In the genomic region with DNA sequence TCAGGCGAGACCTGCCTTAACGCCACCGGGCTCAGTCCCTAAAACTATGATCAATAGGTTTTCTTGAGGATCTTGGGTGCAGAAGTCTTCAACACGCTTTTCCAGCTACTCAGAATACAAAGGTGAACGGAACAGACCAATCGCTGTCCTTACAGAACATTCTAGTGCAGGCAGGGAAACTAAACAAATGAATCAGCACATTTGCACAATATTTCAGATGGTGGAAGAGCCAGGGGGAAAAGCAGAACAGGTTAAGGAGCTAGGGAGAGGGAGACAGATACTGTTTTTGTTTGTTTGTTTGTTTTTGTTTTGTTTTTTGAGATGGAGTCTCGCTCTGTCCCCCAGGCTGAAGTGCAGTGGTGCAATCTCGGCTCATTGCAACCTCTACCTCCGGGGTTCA, we compare ENCODE assay signal across 28 cellular contexts.
"Had no signal": no experiment of that assay in that cellular context is flagged by ENCODE, and none has a peak within 500 bp of the region (broad histone marks: within the 10 kb centered on the region; RNA-seq: fewer than 3 reads in every experiment).

No MANE protein-coding gene starts in this region.

- H3K27me3 Mint-ChIP-seq: stimulated activated memory B cell treated with anti-CD40 and anti-IgM and Interleukin-4, amounts not matched to agents 10 μg/mL and 1 μg/mL and 100 μg/mL, for 72 hours; stimulated activated naive CD8-positive, alpha-beta T cell treated with anti-CD3 and anti-CD28 coated beads, Interleukin-15, Interleukin-2, amounts not matched to agents 100 ng/mL and 50 ng/mL, for 24 hours had no signal

- H3K4me3 ChIP-seq: stomach, suprapubic skin, testis, thoracic aorta, thyroid gland, tibial artery, tibial nerve, transverse colon, upper lobe of left lung, upper lobe of right lung, uterus, vagina had no signal

- H3K4me1 ChIP-seq: stomach, suprapubic skin, testis, thyroid gland, tibial artery, tibial nerve, transverse colon, upper lobe of left lung, upper lobe of right lung, uterus, vagina had no signal

- H3K9me3 ChIP-seq: suprapubic skin, testis, thoracic aorta, thyroid gland, tibial artery, transverse colon, upper lobe of left lung, upper lobe of right lung, uterus, vagina had no signal

- DNase-seq: stimulated activated CD4-positive, alpha-beta T cell treated with anti-CD3 and anti-CD28 coated beads, Interleukin-2, amount 100 ng/mL, for 48 hours; stimulated activated CD4-positive, alpha-beta T cell treated with anti-CD3 and anti-CD28 coated beads, Interleukin-4, amount 100 ng/mL, for 1 hour; stimulated activated CD4-positive, alpha-beta T cell treated with anti-CD3 and anti-CD28 coated beads, Interleukin-4, amount 100 ng/mL, for 24 hours; stimulated activated CD4-positive, alpha-beta T cell treated with anti-CD3 and anti-CD28 coated beads, Interleukin-4, amount 100 ng/mL, for 4 hours; stimulated activated CD8-positive, alpha-beta memory T cell treated with anti-CD3 and anti-CD28 coated beads, Interleukin-4, amount 100 ng/mL, for 48 hours; stimulated activated naive B cell treated with anti-CD40 and anti-IgM and Interleukin-4, amounts not matched to agents 10 μg/mL and 1 μg/mL and 100 μg/mL, for 72 hours; stimulated activated naive CD4-positive, alpha-beta T cell; stimulated activated naive CD4-positive, alpha-beta T cell treated with Interleukin-2 at 50 U/mL for 16 hours; stimulated activated naive CD8-positive, alpha-beta T cell treated with anti-CD3 and anti-CD28 coated beads, Interleukin-15, amount 100 ng/mL, for 72 hours; stimulated activated naive CD8-positive, alpha-beta T cell treated with anti-CD3 and anti-CD28 coated beads, Interleukin-15, Interleukin-2, amounts not matched to agents 100 U/mL and 50 U/mL, for 24 hours; stomach; substantia nigra; testis; thyroid gland; tibial artery; transverse colon; upper lobe of left lung; upper lobe of right lung; uterus had no signal

- H3K36me3 Mint-ChIP-seq: stimulated activated effector memory CD8-positive, alpha-beta T cell treated with anti-CD3 and anti-CD28 coated beads, Interleukin-12 subunit alpha, Interleukin-12 subunit beta, amount 100 ng/mL, for 72 hours; stimulated activated memory B cell treated with anti-CD40 and anti-IgM and Interleukin-4, amounts not matched to agents 10 μg/mL and 1 μg/mL and 100 μg/mL, for 72 hours; stimulated activated naive B cell treated with anti-CD40 and anti-IgM and Interleukin-4, amounts not matched to agents 10 μg/mL and 1 μg/mL and 100 μg/mL, for 72 hours had no signal

- H3K4me3 Mint-ChIP-seq: stimulated activated effector memory CD8-positive, alpha-beta T cell treated with anti-CD3 and anti-CD28 coated beads, Interleukin-12 subunit alpha, Interleukin-12 subunit beta, amount 100 ng/mL, for 72 hours; stimulated activated memory B cell treated with anti-CD40 and anti-IgM and Interleukin-4, amounts not matched to agents 10 μg/mL and 1 μg/mL and 100 μg/mL, for 72 hours; stimulated activated naive B cell treated with anti-CD40 and anti-IgM and Interleukin-4, amounts not matched to agents 10 μg/mL and 1 μg/mL and 100 μg/mL, for 72 hours; stimulated activated naive CD8-positive, alpha-beta T cell treated with anti-CD3 and anti-CD28 coated beads, Interleukin-15, amount 100 ng/mL, for 72 hours; stimulated activated naive CD8-positive, alpha-beta T cell treated with anti-CD3 and anti-CD28 coated beads, Interleukin-15, Interleukin-2, amounts not matched to agents 100 ng/mL and 50 ng/mL, for 24 hours; type B pancreatic cell had no signal

- H3K27me3 ChIP-seq: testis, thyroid gland, tibial artery, tibial nerve, transverse colon, upper lobe of left lung, upper lobe of right lung, uterus, vagina had no signal

- H3K4me1 Mint-ChIP-seq: stimulated activated effector memory CD8-positive, alpha-beta T cell treated with anti-CD3 and anti-CD28 coated beads, Interleukin-12 subunit alpha, Interleukin-12 subunit beta, amount 100 ng/mL, for 72 hours; stimulated activated memory B cell treated with anti-CD40 and anti-IgM and Interleukin-4, amounts not matched to agents 10 μg/mL and 1 μg/mL and 100 μg/mL, for 72 hours; stimulated activated naive B cell treated with anti-CD40 and anti-IgM and Interleukin-4, amounts not matched to agents 10 μg/mL and 1 μg/mL and 100 μg/mL, for 72 hours; stimulated activated naive CD8-positive, alpha-beta T cell treated with anti-CD3 and anti-CD28 coated beads, Interleukin-15, amount 100 ng/mL, for 72 hours had no signal

- H3K27ac ChIP-seq: stomach, suprapubic skin, testis, thoracic aorta, thyroid gland, tibial artery, tibial nerve, transverse colon, upper lobe of left lung, upper lobe of right lung, uterus, vagina had no signal

- ATAC-seq: stimulated activated effector memory CD8-positive, alpha-beta T cell treated with anti-CD3 and anti-CD28 coated beads, Interleukin-12 subunit alpha, Interleukin-12 subunit beta, amount 100 ng/mL, for 72 hours; stimulated activated memory B cell treated with anti-CD40 and anti-IgM and Interleukin-4, amounts not matched to agents 10 μg/mL and 1 μg/mL and 100 μg/mL, for 72 hours; stimulated activated naive B cell treated with anti-CD40 and anti-IgM and Interleukin-4, amounts not matched to agents 10 μg/mL and 1 μg/mL and 100 μg/mL, for 72 hours; stimulated activated naive CD8-positive, alpha-beta T cell treated with anti-CD3 and anti-CD28 coated beads, Interleukin-15, amount 100 ng/mL, for 72 hours; stimulated activated naive CD8-positive, alpha-beta T cell treated with anti-CD3 and anti-CD28 coated beads, Interleukin-15, Interleukin-2, amounts not matched to agents 100 U/mL and 50 U/mL, for 24 hours; upper lobe of right lung had no signal

- FAIRE-seq: urothelium cell line had no signal

- H3K27ac Mint-ChIP-seq: stimulated activated effector memory CD8-positive, alpha-beta T cell treated with anti-CD3 and anti-CD28 coated beads, Interleukin-12 subunit alpha, Interleukin-12 subunit beta, amount 100 ng/mL, for 72 hours; stimulated activated memory B cell treated with anti-CD40 and anti-IgM and Interleukin-4, amounts not matched to agents 10 μg/mL and 1 μg/mL and 100 μg/mL, for 72 hours; stimulated activated naive B cell treated with anti-CD40 and anti-IgM and Interleukin-4, amounts not matched to agents 10 μg/mL and 1 μg/mL and 100 μg/mL, for 72 hours; stimulated activated naive CD8-positive, alpha-beta T cell treated with anti-CD3 and anti-CD28 coated beads, Interleukin-15, amount 100 ng/mL, for 72 hours; stimulated activated naive CD8-positive, alpha-beta T cell treated with anti-CD3 and anti-CD28 coated beads, Interleukin-15, Interleukin-2, amounts not matched to agents 100 ng/mL and 50 ng/mL, for 24 hours; type B pancreatic cell had no signal

- H3K36me3 ChIP-seq: stomach, suprapubic skin, thoracic aorta, thyroid gland, tibial artery, tibial nerve, transverse colon, upper lobe of left lung, upper lobe of right lung, uterus, vagina had no signal
